In the genomic region with DNA sequence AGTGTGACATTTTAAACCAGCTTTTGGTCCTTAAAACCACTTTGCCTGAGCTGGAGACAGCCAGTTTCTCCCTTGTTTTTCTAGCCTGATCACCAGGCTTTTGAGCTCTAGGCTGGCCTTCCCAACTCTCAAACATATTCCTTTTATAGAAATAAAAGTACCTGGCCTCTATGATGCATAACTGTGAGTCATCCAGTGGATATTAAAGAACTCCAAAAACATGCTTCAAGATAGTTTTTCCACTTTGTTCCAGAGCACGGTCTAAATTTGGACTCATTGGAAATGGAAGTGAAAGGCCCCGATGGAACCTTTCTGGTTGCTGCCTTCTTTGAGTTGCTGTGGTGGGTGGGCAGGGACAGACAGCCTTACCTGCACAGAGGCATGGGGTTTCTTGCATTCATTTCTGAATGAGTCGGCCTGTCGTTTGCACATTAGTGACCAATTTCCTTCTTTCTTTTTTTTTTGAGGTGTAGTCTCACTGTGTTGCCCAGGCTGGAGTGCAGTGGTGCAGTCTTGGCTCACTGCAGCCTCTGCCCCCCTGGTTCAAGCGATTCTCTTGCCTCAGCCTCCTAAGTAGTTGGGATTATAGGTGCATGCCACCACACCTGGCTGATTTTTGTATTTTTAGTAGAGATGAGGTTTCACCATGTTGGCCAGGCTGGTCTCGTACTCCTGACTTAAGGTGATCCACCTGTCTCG, we compare ENCODE assay signal across 9 cellular contexts. TPM values are rescaled to one million over a fixed set of nuclear protein-coding genes. Genes with fewer than 3 reads are reported as not detected.
A peak's percentile ranks its signal among the peaks of the same experiment; 100 is the strongest.
DNase-seq lines count a peak whose midpoint lies in the region; ATAC-seq, FAIRE-seq and TF ChIP-seq lines count a peak whose summit lies in the region.
"Had no signal": no experiment of that assay in that cellular context is flagged by ENCODE, and none has a peak within 500 bp of the region (broad histone marks: within the 10 kb centered on the region; RNA-seq: fewer than 3 reads in every experiment).

No MANE protein-coding gene starts in this region.

- H3K18ac ChIP-seq in IMR-90 (ENCODE audit: low read depth, low read length), result peak overlapping the region; percentile 96

- peak overlapping the region; percentile 100 for H2BK5ac ChIP-seq in IMR-90 (ENCODE audit: low read depth, low read length, poor library complexity, severe bottlenecking)

- H3K27ac Mint-ChIP-seq in activated naive CD8-positive, alpha-beta T cell treated with anti-CD3 and anti-CD28 coated beads for 36 hours, result no peak overlapping the region

- H3K4ac ChIP-seq in IMR-90 (ENCODE audit: low read depth, low read length), result peak overlapping the region; percentile 98

- H3K36me3 ChIP-seq in IMR-90 (ENCODE audit: control insufficient read depth, insufficient read depth, low read length), result peaks cover 8% of the 10 kb centered on the region
- peaks cover 0 to 5% of the 10 kb centered on the region in 2 experiments; a peak in 2 of 4 replicates for H3K36me3 ChIP-seq in GM12878 (ENCODE audit: control insufficient read depth in 2 of 2, insufficient read depth in 2 of 2, low read length in 1 of 2)
- no peaks in the 10 kb centered on the region for H3K36me3 ChIP-seq in lower lobe of right lung
- no peaks in the 10 kb centered on the region for H3K36me3 ChIP-seq in tibial artery

- ATAC-seq in IMR-90 (ENCODE audit: low read depth), result peak; percentile 6; the same call in 1 of the 2 replicates
- ATAC-seq in GM12878, result peak; percentile 45
- ATAC-seq in lower lobe of right lung, result peak; percentile 76 to 77
- ATAC-seq in HG03442 (IDR thresholded peaks at IDR 0.05; ENCODE audit: unreplicated experiment), result no peak

- H3K9me3 ChIP-seq in IMR-90 (ENCODE audit: control insufficient read depth, insufficient read depth, low read length) (no peaks in the 10 kb centered on the region), GM12878 (replicated peaks; ENCODE audit: control insufficient read depth, insufficient read depth, low read length) (no peaks in the 10 kb centered on the region), lower lobe of right lung (no peaks in the 10 kb centered on the region), tibial artery (no peaks in the 10 kb centered on the region)

- peak overlapping the region; percentile 94 for H2BK120ac ChIP-seq in IMR-90 (ENCODE audit: low read depth, low read length)

- RAD21 ChIA-PET in GM12878 (lab: Charles Lee; ENCODE audit: unreplicated experiment), result interaction anchor here (0.6 to 1.4 kb wide), 5 partner anchors 11 to 53 kb away, joined by 3 to 4 read pairs (median 3); no protein-coding TSS in a partner anchor

- TF ChIP-seq CTCF in IMR-90 (conservative IDR thresholded peaks at IDR 0.05; ENCODE audit: low read depth, low read length) (no peak), GM12878 (IDR thresholded peaks at IDR 0.05 in 2 of 3, conservative IDR thresholded peaks at IDR 0.05 in 1 of 3; ENCODE audit: control insufficient read depth in 2 of 3, extremely low read depth in 1 of 3, insufficient read depth in 1 of 3, low read depth in 3 of 3, low read length in 3 of 3) (no peak), lower lobe of right lung (IDR thresholded peaks at IDR 0.05) (no peak), tibial artery (IDR thresholded peaks at IDR 0.05) (no peak)

- H3K4me3 Mint-ChIP-seq in activated naive CD8-positive, alpha-beta T cell treated with anti-CD3 and anti-CD28 coated beads for 36 hours, result no peak overlapping the region
- H3K4me3 Mint-ChIP-seq: nephron had no signal

- H3K27me3 Mint-ChIP-seq in activated naive CD8-positive, alpha-beta T cell treated with anti-CD3 and anti-CD28 coated beads for 36 hours, result no peaks in the 10 kb centered on the region

- in situ Hi-C loops in IMR-90 (cut with MboI; ENCODE audit: low sequenced_read_pairs), result no loop called here
- in situ Hi-C loops in GM12878 (cut with MboI), result no loop called here

- TF ChIP-seq POLR2A in IMR-90 (IDR thresholded peaks at IDR 0.05; ENCODE audit: low read depth, low read length), result peak; percentile 65; the same call in 1 of the 2 replicates
- TF ChIP-seq POLR2A in GM12878 (IDR thresholded peaks at IDR 0.05; ENCODE audit: low read depth, low read length), result no peak

- peak overlapping the region; percentile 97 for H2AK5ac ChIP-seq in IMR-90 (ENCODE audit: low read depth, low read length)

- H4K8ac ChIP-seq in IMR-90 (ENCODE audit: low read depth in 2 of 2, low read length in 2 of 2), result peak overlapping the region; percentile 87 to 93

- H3K27me3 ChIP-seq in IMR-90 (ENCODE audit: control insufficient read depth, insufficient read depth, low read length), result no peaks in the 10 kb centered on the region
- H3K27me3 ChIP-seq in GM12878 (replicated peaks in 1 of 2; ENCODE audit: control insufficient read depth in 2 of 2, insufficient read depth in 2 of 2, low read length in 1 of 2), result no peaks in the 10 kb centered on the region
- no peaks in the 10 kb centered on the region for H3K27me3 ChIP-seq in lower lobe of right lung (ENCODE audit: low read depth)
- H3K27me3 ChIP-seq in tibial artery, result no peaks in the 10 kb centered on the region

- H4K91ac ChIP-seq in IMR-90 (ENCODE audit: insufficient read depth, low read depth, low read length), result peak overlapping the region; percentile 97

- H3K9ac ChIP-seq in IMR-90 (ENCODE audit: low read depth, low read length) (peak overlapping the region; percentile 77), GM12878 (ENCODE audit: control insufficient read depth, insufficient read depth, low read length) (no peak overlapping the region)

- H3K56ac ChIP-seq in IMR-90 (ENCODE audit: extremely low read depth, insufficient read depth, low read length), result peak overlapping the region; percentile 97

- peaks cover 94% of the 10 kb centered on the region for H3K79me2 ChIP-seq in GM12878 (ENCODE audit: control insufficient read depth, insufficient read depth, low read length)

- TF ChIP-seq RAD21 in IMR-90 (IDR thresholded peaks at IDR 0.05; ENCODE audit: low read length), result no peak
- TF ChIP-seq RAD21 in GM12878 (IDR thresholded peaks at IDR 0.05; ENCODE audit: insufficient read depth, low read depth, low read length), result no peak

- TF ChIP-seq EP300 in GM12878 (IDR thresholded peaks at IDR 0.05; ENCODE audit: borderline replicate concordance in 1 of 2, control insufficient read depth in 1 of 2, low read depth in 2 of 2, low read length in 2 of 2), result no peak

- WGBS in IMR-90 (ENCODE audit: extremely low coverage in 2 of 2, insufficient read length in 1 of 2), 2 experiments, result 100% methylated on average over 2 of the region's 7 CpGs; no CpG with 5 or more reads in 1 of the 2 experiments
- 36% methylated on average over 7 of the region's 7 CpGs for WGBS in GM12878 (ENCODE audit: insufficient coverage, insufficient replicate concordance, low lambda C conversion rate, missing lambda C conversion rate)

- no peaks in the 10 kb centered on the region for H3K36me3 Mint-ChIP-seq in activated naive CD8-positive, alpha-beta T cell treated with anti-CD3 and anti-CD28 coated beads for 36 hours

- H3K4me2 ChIP-seq in IMR-90 (ENCODE audit: low read depth, low read length), result peak overlapping the region; percentile 77
- H3K4me2 ChIP-seq in GM12878 (ENCODE audit: control insufficient read depth, insufficient read depth), result peak overlapping the region; percentile 46

- DNase-seq in IMR-90, result peak; percentile 85
- DNase-seq in GM12878 (ENCODE audit: low read depth, low spot score), result no peak
- no peak for DNase-seq in lower lobe of right lung
- DNase-seq in tibial artery, result no peak
- DNase-seq in activated naive CD8-positive, alpha-beta T cell treated with anti-CD3 and anti-CD28 coated beads for 36 hours, result no peak
- DNase-seq in cerebellar cortex (ENCODE audit: low spot score), result no peak
- DNase-seq: NCI-H2081 treated with DMSO at 0.1 percent for 48 hours had no signal

- CTCF ChIA-PET in IMR-90 (lab: Yijun Ruan, JAX) (no interaction called here), GM12878 (lab: Yijun Ruan, JAX) (interaction anchor here (0.6 to 1.5 kb wide), 5 partner anchors 11 to 66 kb away, joined by 3 to 4 read pairs (median 3); no protein-coding TSS in a partner anchor)

- H3K9me3 Mint-ChIP-seq in activated naive CD8-positive, alpha-beta T cell treated with anti-CD3 and anti-CD28 coated beads for 36 hours, result no peaks in the 10 kb centered on the region
- H3K9me3 Mint-ChIP-seq: nephron had no signal

- H4K20me1 ChIP-seq in IMR-90 (ENCODE audit: insufficient read depth, low read length) (peaks cover 74% of the 10 kb centered on the region), GM12878 (ENCODE audit: control insufficient read depth, insufficient read depth) (no peaks in the 10 kb centered on the region; the same call in 1 of the 2 replicates)

- H2AFZ ChIP-seq in IMR-90 (replicated peaks; ENCODE audit: low read length, poor library complexity) (no peak overlapping the region), GM12878 (ENCODE audit: control insufficient read depth, low read depth, low read length) (no peak overlapping the region; the same call in 1 of the 2 replicates)

- H2BK20ac ChIP-seq in IMR-90 (ENCODE audit: low read depth, low read length), result peak overlapping the region; percentile 90

- POLR2A ChIA-PET in IMR-90 (lab: Charles Lee; ENCODE audit: unreplicated experiment), result no interaction called here
- POLR2A ChIA-PET in GM12878 (lab: Charles Lee), result interaction anchor here (0.7 to 1.4 kb wide), 6 partner anchors 10 to 79 kb away, joined by 3 to 10 read pairs (median 6); no protein-coding TSS in a partner anchor

- peak overlapping the region; percentile 98 for H3K14ac ChIP-seq in IMR-90 (replicated peaks; ENCODE audit: low read depth, low read length)

- peak overlapping the region; percentile 92 for H4K5ac ChIP-seq in IMR-90 (ENCODE audit: low read depth, low read length)

- BruUV-seq in IMR-90 (replicated peaks; lab: Mats Ljungman, UMichigan), result no TSS peak
- no TSS peak for BruUV-seq in GM12878 (replicated peaks; lab: Mats Ljungman, UMichigan)

- H2BK15ac ChIP-seq in IMR-90 (ENCODE audit: low read depth, low read length), result peak overlapping the region; percentile 85; the same call in 1 of the 3 replicates

- peaks cover 46% of the 10 kb centered on the region for H3K4me1 ChIP-seq in IMR-90 (ENCODE audit: control insufficient read depth, insufficient read depth, low read length)
- peaks cover 17% of the 10 kb centered on the region for H3K4me1 ChIP-seq in GM12878 (ENCODE audit: control insufficient read depth, insufficient read depth, low read length)
- peaks cover 78% of the 10 kb centered on the region for H3K4me1 ChIP-seq in lower lobe of right lung
- H3K4me1 ChIP-seq in tibial artery, result peaks cover 5 to 98% (median 73%) of the 10 kb centered on the region in 4 donors

- SMC1A ChIA-PET in GM12878 (lab: Charles Lee; ENCODE audit: uncharacterized antibody, unreplicated experiment), result interaction anchor here (0.8 to 2.0 kb wide), 13 partner anchors 13 to 84 kb away, joined by 3 to 8 read pairs (median 4); no protein-coding TSS in a partner anchor

- H3K79me1 ChIP-seq in IMR-90 (ENCODE audit: low read depth in 1 of 2, low read length in 2 of 2), result peaks cover 0 to 24% of the 10 kb centered on the region in 2 experiments; a peak in 2 of 4 replicates

- H3K27ac ChIP-seq in IMR-90 (ENCODE audit: insufficient read depth, low read length) (peak overlapping the region; percentile 99), GM12878 (ENCODE audit: control insufficient read depth, insufficient read depth) (peak overlapping the region; percentile 38; the same call in 1 of the 2 replicates), lower lobe of right lung (peak overlapping the region; percentile 70), tibial artery (peak overlapping the region; percentile 89 to 90)

- peak overlapping the region; percentile 21 for H2AK9ac ChIP-seq in IMR-90 (replicated peaks; ENCODE audit: low read depth, low read length, poor library complexity)

- no peaks in the 10 kb centered on the region for H3K4me1 Mint-ChIP-seq in activated naive CD8-positive, alpha-beta T cell treated with anti-CD3 and anti-CD28 coated beads for 36 hours

- H3K9me1 ChIP-seq in IMR-90 (ENCODE audit: insufficient read depth, low read length), result peaks cover 31% of the 10 kb centered on the region

- intact Hi-C loops in IMR-90 (cut with micrococcal nuclease) (no loop called here), GM12878 (cut with micrococcal nuclease; ENCODE audit: unreplicated experiment) (no loop called here), lower lobe of right lung (cut with DNase I) (no loop called here), tibial artery (cut with DNase I; ENCODE audit: low total_unique reads) (no loop called here)

- FAIRE-seq in GM12878 (lab: Jason Lieb, UNC), result peak; percentile 31

- dilution Hi-C loops in IMR-90 (cut with HindIII; ENCODE audit: low sequenced_read_pairs, unreplicated experiment), result no loop called here

- H3K4me3 ChIP-seq in IMR-90 (ENCODE audit: insufficient read depth, low read depth, low read length), result no peak overlapping the region
- no peak overlapping the region for H3K4me3 ChIP-seq in GM12878
- no peak overlapping the region for H3K4me3 ChIP-seq in lower lobe of right lung
- no peak overlapping the region for H3K4me3 ChIP-seq in tibial artery

- H3K23ac ChIP-seq in IMR-90 (ENCODE audit: low read depth, low read length), result peak overlapping the region; percentile 93

RNA-seq across cellular contexts. Expression of a gene that starts 43.1 kb away (rescaled TPM):
- total RNA-seq in IMR-90 (2012; rRNA removed) (487 and 522 TPM in 2 replicates), GM12878 (2014; rRNA removed) (49.0 and 50.6 TPM in 2 replicates), GM12878 (2014; rRNA removed; fragmentation: Illumina TruSeq; extraction: Trizol) (48.9 and 56.3 TPM in 2 replicates), GM12878 (2021) (87.3 and 96.4 TPM in 2 replicates), lower lobe of right lung (148 TPM)
- polyA plus RNA-seq in IMR-90 (2012; rRNA removed) (206 and 225 TPM in 2 replicates), GM12878 (2011; rRNA removed) (67.6 and 71.9 TPM in 2 replicates), GM12878 (2014; fragmentation: Illumina TruSeq; extraction: Trizol) (41.3 and 57.2 TPM in 2 replicates), GM12878 (2014; fragmentation: Nextera tagmentation; extraction: Ambion mirVana) (1 to 10 TPM; 5.1 to 5.8 TPM), GM12878 (2014; rRNA removed) (40.2 and 49.4 TPM in 2 replicates), GM12878 (2016; fragmentation: Nextera tagmentation; extraction: Ambion mirVana) (10 to 100 TPM in 1 of 2 experiments, 1 to 10 TPM in 1; 10.0 to 11.2 TPM)
- 126 and 196 TPM in 2 replicates for polyA plus RNA-seq in IMR-90 (2012; cell fraction: cytosol; rRNA removed)
- 1,045 and 1,428 TPM in 2 replicates for polyA plus RNA-seq in IMR-90 (2012; cell fraction: nucleus; rRNA removed; ENCODE audit: low replicate concordance)
- total RNA-seq in GM12878 (2013; cell fraction: nucleolus; rRNA removed), result 1,689 and 1,819 TPM in 2 replicates
- 62.6 TPM for polyA plus RNA-seq in GM12878 (2011; ENCODE audit: low read depth)
- 46.8 and 51.7 TPM in 2 replicates for polyA plus RNA-seq in GM12878 (2011; cell fraction: cytosol; rRNA removed)
- polyA plus RNA-seq in GM12878 (2011; cell fraction: nucleus; rRNA removed), result 366 and 390 TPM in 2 replicates
- 54.9 and 67.5 TPM in 2 replicates for polyA plus RNA-seq in GM12878 (2012)
- 414 and 436 TPM in 2 replicates for polyA minus RNA-seq in GM12878 (2011; rRNA and poly(A)+ RNA removed)
- polyA minus RNA-seq in GM12878 (2011; cell fraction: cytosol; rRNA and poly(A)+ RNA removed), result 45.6 and 49.8 TPM in 2 replicates
- polyA minus RNA-seq in GM12878 (2011; cell fraction: nucleus; rRNA and poly(A)+ RNA removed), result 344 and 514 TPM in 2 replicates
- total RNA-seq in activated naive CD8-positive, alpha-beta T cell treated with anti-CD3 and anti-CD28 coated beads for 36 hours, result 1 to 10 TPM; 7.4 to 9.8 TPM

Comparison
In these comparisons a context has a peak if more than half of its experiments do, and no peak if none do; other contexts are left out.
1. H3K27ac ChIP-seq: peak in every context shown above with its lines; median percentile 99 in IMR-90; 90 in tibial artery; 70 in lower lobe of right lung; 38 in GM12878.
2. RNA of a gene that starts 43.1 kb away (total RNA-seq): 487 to 522 TPM in IMR-90, 148 TPM in lower lobe of right lung (single experiment) and 48.9 to 1,819 TPM in GM12878; 7.4 to 9.8 TPM in activated naive CD8-positive, alpha-beta T cell treated with anti-CD3 and anti-CD28 coated beads for 36 hours; every median in the first group is over 4 times any median in the second.